ENCODE assay signal across 1 cellular context in genomic region chr6:125279961-125280360, GRCh38.
TF ChIP-seq lines count a peak whose summit lies in the region.

No MANE protein-coding gene starts in this region.

TF ChIP-seq in H1, 55 proteins besides CTCF, POLR2A, EP300 and RAD21 (continued from another document):
- TF ChIP-seq, protein P1, sequence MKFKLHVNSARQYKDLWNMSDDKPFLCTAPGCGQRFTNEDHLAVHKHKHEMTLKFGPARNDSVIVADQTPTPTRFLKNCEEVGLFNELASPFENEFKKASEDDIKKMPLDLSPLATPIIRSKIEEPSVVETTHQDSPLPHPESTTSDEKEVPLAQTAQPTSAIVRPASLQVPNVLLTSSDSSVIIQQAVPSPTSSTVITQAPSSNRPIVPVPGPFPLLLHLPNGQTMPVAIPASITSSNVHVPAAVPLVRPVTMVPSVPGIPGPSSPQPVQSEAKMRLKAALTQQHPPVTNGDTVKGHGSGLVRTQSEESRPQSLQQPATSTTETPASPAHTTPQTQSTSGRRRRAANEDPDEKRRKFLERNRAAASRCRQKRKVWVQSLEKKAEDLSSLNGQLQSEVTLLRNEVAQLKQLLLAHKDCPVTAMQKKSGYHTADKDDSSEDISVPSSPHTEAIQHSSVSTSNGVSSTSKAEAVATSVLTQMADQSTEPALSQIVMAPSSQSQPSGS (IDR thresholded peaks at IDR 0.05; ENCODE audit: low read length) = no peak
- no peak for TF ChIP-seq SIX5 (IDR thresholded peaks at IDR 0.05; ENCODE audit: low read depth, low read length)
- no peak for TF ChIP-seq KDM5A (IDR thresholded peaks at IDR 0.05; ENCODE audit: low read length)
- TF ChIP-seq BCL11A (IDR thresholded peaks at IDR 0.05; ENCODE audit: low read depth in 2 of 2, low read length in 2 of 2) = no peak
- no peak for TF ChIP-seq SIRT6 (IDR thresholded peaks at IDR 0.05; ENCODE audit: low read length)
- no peak for TF ChIP-seq USF2 (IDR thresholded peaks at IDR 0.05; ENCODE audit: low read length)
TF ChIP-seq in H1: peak in this region for 0.
